17 cellular contexts compared by ENCODE assay signal in the genomic region with DNA sequence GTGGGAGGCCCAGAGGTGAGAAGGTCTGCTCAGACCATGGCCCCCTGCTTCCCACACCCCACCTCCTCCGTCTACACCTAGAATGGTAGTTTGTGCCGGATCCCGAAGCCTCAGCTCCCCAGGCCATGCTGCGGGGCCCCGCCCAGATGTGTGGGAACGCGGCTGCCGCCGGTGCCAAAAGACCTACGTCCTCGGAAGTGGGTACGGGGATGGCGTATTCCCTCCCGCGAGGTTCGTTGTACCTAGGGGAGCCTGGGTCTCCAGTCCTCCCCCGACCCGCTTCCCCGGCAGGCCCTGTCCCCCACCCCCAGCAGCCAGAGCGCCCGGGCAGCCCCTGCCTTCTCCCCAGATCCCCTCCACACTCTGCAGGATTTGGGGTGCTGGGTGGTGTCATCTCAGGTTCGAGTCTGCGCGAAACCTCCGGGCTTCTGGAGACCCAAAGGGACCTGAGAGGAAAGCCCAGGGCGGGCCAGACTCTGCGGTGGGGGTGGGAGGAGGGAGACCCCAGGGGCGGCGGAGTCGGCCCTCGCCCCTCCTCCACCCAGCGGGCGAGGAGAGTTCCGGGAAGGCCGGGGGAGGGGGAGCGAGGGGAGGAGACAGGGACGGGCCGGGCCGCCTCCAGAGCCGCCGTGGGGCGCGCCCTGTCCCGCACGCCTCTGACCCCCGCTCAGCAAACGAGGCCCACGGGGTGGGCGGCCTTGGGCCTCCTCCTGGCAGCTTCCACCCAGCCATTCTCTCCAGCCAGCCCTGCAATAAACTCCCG. TPM values are rescaled to one million over a fixed set of nuclear protein-coding genes. Genes with fewer than 3 reads are reported as not detected.
DNase-seq lines count a peak whose midpoint lies in the region; ATAC-seq and TF ChIP-seq lines count a peak whose summit lies in the region.
"Had no signal": no experiment of that assay in that cellular context is flagged by ENCODE, and none has a peak within 500 bp of the region (broad histone marks: within the 10 kb centered on the region; RNA-seq: fewer than 3 reads in every experiment).

No MANE protein-coding gene starts in this region.

- H3K9me3 ChIP-seq in adipocyte (ENCODE audit: control insufficient read depth, low read length), result peaks cover 16% of the 10 kb centered on the region

- H2AFZ ChIP-seq in GM23338, result peak overlapping the region; percentile 47; the same call in 1 of the 2 replicates

- peaks cover 15% of the 10 kb centered on the region; the same call in 1 of the 2 replicates for H3K4me1 ChIP-seq in GM23338 (ENCODE audit: insufficient read depth)
- no peaks in the 10 kb centered on the region for H3K4me1 ChIP-seq in adipocyte (ENCODE audit: control insufficient read depth, insufficient read depth, low read length)

- TF ChIP-seq CTCF in GM23338 (conservative IDR thresholded peaks at IDR 0.05; ENCODE audit: low read depth in 2 of 2), result no peak

- H3K27me3 ChIP-seq in GM23338 (ENCODE audit: insufficient read depth), result peaks cover 79% of the 10 kb centered on the region
- H3K27me3 ChIP-seq in adipocyte (replicated peaks; ENCODE audit: control insufficient read depth, insufficient read depth, low read length), result peaks cover 82% of the 10 kb centered on the region

- H3K9me2 ChIP-seq in GM23338 (ENCODE audit: insufficient read depth), result no peaks in the 10 kb centered on the region

- H3K27ac Mint-ChIP-seq in GM23338, result no peak overlapping the region
- H3K27ac Mint-ChIP-seq: activated naive CD8-positive, alpha-beta T cell treated with anti-CD3 and anti-CD28 coated beads, Interleukin-2, amount 10 ng/mL, durations not matched to agents 7 days and 5 days; T-cell had no signal

- H3K4me1 Mint-ChIP-seq in GM23338, result peaks cover 5% of the 10 kb centered on the region
- H3K4me1 Mint-ChIP-seq: activated naive CD8-positive, alpha-beta T cell treated with anti-CD3 and anti-CD28 coated beads, Interleukin-2, amount 10 ng/mL, durations not matched to agents 7 days and 5 days; T-cell had no signal

- H3K36me3 ChIP-seq in GM23338 (ENCODE audit: insufficient read depth) (no peaks in the 10 kb centered on the region), adipocyte (ENCODE audit: control insufficient read depth, insufficient read depth, low read length, severe bottlenecking) (no peaks in the 10 kb centered on the region)
- H3K36me3 ChIP-seq: cardiac muscle cell had no signal

- H3K4me3 Mint-ChIP-seq in GM23338, result peak overlapping the region; percentile 60
- H3K4me3 Mint-ChIP-seq: activated naive CD8-positive, alpha-beta T cell treated with anti-CD3 and anti-CD28 coated beads, Interleukin-2, amount 10 ng/mL, durations not matched to agents 7 days and 5 days; T-cell had no signal

- H3K79me2 ChIP-seq in GM23338 (replicated peaks; ENCODE audit: insufficient read depth), result no peaks in the 10 kb centered on the region

- no peaks in the 10 kb centered on the region; the same call in 2 of the 3 replicates for H3K36me3 Mint-ChIP-seq in GM23338 (ENCODE audit: low read depth)
- H3K36me3 Mint-ChIP-seq: activated naive CD8-positive, alpha-beta T cell treated with anti-CD3 and anti-CD28 coated beads, Interleukin-2, amount 10 ng/mL, durations not matched to agents 7 days and 5 days; T-cell had no signal

- peaks cover 74% of the 10 kb centered on the region for H3K27me3 Mint-ChIP-seq in GM23338 (ENCODE audit: insufficient read depth, low read depth, poor library complexity)

- H3K4me3 ChIP-seq in GM23338 (peak overlapping the region; percentile 62), adipocyte (ENCODE audit: low read length) (peak overlapping the region; percentile 47)

- ATAC-seq in GM23338, result peak; percentile 19
- ATAC-seq: T-cell had no signal

- DNase-seq in GM23338 (ENCODE audit: low spot score) (peak; percentile 70), adipocyte (ENCODE audit: low read depth) (no peak), iPS-NIHi11 (ENCODE audit: low spot score) (peak; percentile 67), retina (peak; percentile 32), dermis blood vessel endothelial cell (no peak), NCI-H2227 (lab: John Stamatoyannopoulos, UW; ENCODE audit: unreplicated experiment) (no peak), NCI-H1694 treated with DMSO at 0.1 percent for 48 hours (lab: John Stamatoyannopoulos, UW) (no peak), NCI-H748 treated with DMSO at 0.1 percent for 48 hours (lab: John Stamatoyannopoulos, UW) (no peak)
- DNase-seq: activated CD4-positive, alpha-beta T cell treated with anti-CD3 and anti-CD28 coated beads, Interleukin-2, amount 50 U/mL, for 48 hours; DND-41; effector CD8-positive, alpha-beta T cell; NCI-H146; T-cell had no signal

- H4K20me1 ChIP-seq in GM23338 (replicated peaks; ENCODE audit: insufficient read depth), result no peaks in the 10 kb centered on the region; the same call in none of the 2 replicates

- no peak overlapping the region for H3K9ac ChIP-seq in adipocyte (ENCODE audit: low read length)

- no peak overlapping the region for H3K27ac ChIP-seq in GM23338 (ENCODE audit: low read depth)
- H3K27ac ChIP-seq: cardiac muscle cell, RWPE1 had no signal

- peak overlapping the region; percentile 80 for H3K4me2 ChIP-seq in GM23338

- H3F3A ChIP-seq in GM23338 (replicated peaks; ENCODE audit: low read depth), result no peaks in the 10 kb centered on the region

- H3K9me3 Mint-ChIP-seq in GM23338, result no peaks in the 10 kb centered on the region; the same call in 1 of the 3 replicates
- H3K9me3 Mint-ChIP-seq: activated naive CD8-positive, alpha-beta T cell treated with anti-CD3 and anti-CD28 coated beads, Interleukin-2, amount 10 ng/mL, durations not matched to agents 7 days and 5 days; T-cell had no signal

TF ChIP-seq in GM23338, 12 proteins besides CTCF, POLR2A, EP300 and RAD21:
- no peak for TF ChIP-seq POLR2AphosphoS5 (IDR thresholded peaks at IDR 0.05; ENCODE audit: low read depth)
- TF ChIP-seq, protein P1, sequence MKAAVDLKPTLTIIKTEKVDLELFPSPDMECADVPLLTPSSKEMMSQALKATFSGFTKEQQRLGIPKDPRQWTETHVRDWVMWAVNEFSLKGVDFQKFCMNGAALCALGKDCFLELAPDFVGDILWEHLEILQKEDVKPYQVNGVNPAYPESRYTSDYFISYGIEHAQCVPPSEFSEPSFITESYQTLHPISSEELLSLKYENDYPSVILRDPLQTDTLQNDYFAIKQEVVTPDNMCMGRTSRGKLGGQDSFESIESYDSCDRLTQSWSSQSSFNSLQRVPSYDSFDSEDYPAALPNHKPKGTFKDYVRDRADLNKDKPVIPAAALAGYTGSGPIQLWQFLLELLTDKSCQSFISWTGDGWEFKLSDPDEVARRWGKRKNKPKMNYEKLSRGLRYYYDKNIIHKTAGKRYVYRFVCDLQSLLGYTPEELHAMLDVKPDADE (IDR thresholded peaks at IDR 0.05), result no peak
- TF ChIP-seq EZH2 (IDR thresholded peaks at IDR 0.05; ENCODE audit: low read depth, unreplicated experiment), result peak; percentile 49
- TF ChIP-seq ZNF114 (CRISPR knock-in tag; IDR thresholded peaks at IDR 0.05), result no peak
- no peak for TF ChIP-seq CREB1 (CRISPR knock-in tag; IDR thresholded peaks at IDR 0.05; ENCODE audit: low read depth)

RNA-seq across cellular contexts. Expression of a gene that starts 6.2 kb away (rescaled TPM):
- total RNA-seq in GM23338 (2014; rRNA removed; shearing (Covaris generic)), result 0.14 and 0.66 TPM in 2 replicates
- polyA plus RNA-seq in GM23338 (2016; fragmentation: Nextera tagmentation; extraction: Ambion mirVana), result 0.16 TPM in 2 replicates
- not detected in 2 replicates for total RNA-seq in dermis blood vessel endothelial cell
- total RNA-seq: activated naive CD8-positive, alpha-beta T cell treated with anti-CD3 and anti-CD28 coated beads, Interleukin-2, amount 10 ng/mL, durations not matched to agents 7 days and 5 days had no signal

RNA-seq across cellular contexts. Expression of a gene that starts 41.5 kb away (rescaled TPM):
- total RNA-seq in GM23338 (2014; rRNA removed; shearing (Covaris generic)), result not detected in 2 replicates
- polyA plus RNA-seq in GM23338 (2016; fragmentation: Nextera tagmentation; extraction: Ambion mirVana), result not detected in 2 replicates
- total RNA-seq in dermis blood vessel endothelial cell, result not detected in 2 replicates
- total RNA-seq: activated naive CD8-positive, alpha-beta T cell treated with anti-CD3 and anti-CD28 coated beads, Interleukin-2, amount 10 ng/mL, durations not matched to agents 7 days and 5 days; cardiac muscle cell; liver; T-cell had no signal
- polyA plus RNA-seq: cardiac muscle cell, liver had no signal

Comparison
In these comparisons a context has a peak if more than half of its experiments do, and no peak if none do; other contexts are left out.
1. DNase-seq: peak in GM23338 (single experiment), iPS-NIHi11 (single experiment) and retina (single experiment); none in adipocyte (single experiment), dermis blood vessel endothelial cell (single experiment), NCI-H2227 (single experiment), NCI-H1694 treated with DMSO at 0.1 percent for 48 hours (single experiment) and NCI-H748 treated with DMSO at 0.1 percent for 48 hours (single experiment).